In the genomic region with DNA sequence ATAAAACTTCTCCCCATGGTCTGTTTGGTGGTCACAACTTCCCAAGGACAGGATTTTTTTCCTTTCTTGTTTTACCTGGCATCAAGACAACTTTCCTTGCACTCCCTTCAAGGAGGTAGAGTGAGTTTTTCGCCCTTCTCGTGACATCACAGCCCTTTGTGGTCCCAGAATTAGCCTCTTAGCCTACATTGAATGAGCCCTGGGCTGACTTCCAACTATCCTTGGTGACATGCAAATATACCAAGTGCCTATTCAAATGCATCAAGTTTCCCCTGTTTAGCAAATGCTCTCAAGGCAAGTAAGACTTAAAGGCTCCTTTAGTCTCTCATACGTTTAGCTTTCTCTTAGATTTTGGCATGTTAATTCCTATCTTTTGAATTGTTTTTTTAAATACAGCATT, we compare ENCODE assay signal across 8 cellular contexts. TPM values are rescaled to one million over a fixed set of nuclear protein-coding genes. Genes with fewer than 3 reads are reported as not detected.
DNase-seq lines count a peak whose midpoint lies in the region; ATAC-seq, FAIRE-seq and TF ChIP-seq lines count a peak whose summit lies in the region.

No MANE protein-coding gene starts in this region.

- no peaks in the 10 kb centered on the region for H3K9me3 Mint-ChIP-seq in MCF 10A (ENCODE audit: unreplicated experiment)

- DNase-seq in GM12892 (ENCODE audit: insufficient read length) (no peak), NCI-H1092 (lab: John Stamatoyannopoulos, UW) (peak; percentile 56), iPS-NIHi7 (ENCODE audit: extremely low spot score) (peak; percentile 33), NCI-H146 (lab: John Stamatoyannopoulos, UW) (no peak), MCF 10A (ENCODE audit: unreplicated experiment) (no peak), NK-92 (lab: John Stamatoyannopoulos, UW; ENCODE audit: unreplicated experiment) (no peak)
- no peak for DNase-seq in stimulated activated CD4-positive, alpha-beta T cell treated with anti-CD3 and anti-CD28 coated beads, Interleukin-4, amount 100 ng/mL, for 1 hour

- TF ChIP-seq CTCF in MCF 10A (IDR thresholded peaks at IDR 0.05; ENCODE audit: unreplicated experiment) = no peak

- peaks cover 11% of the 10 kb centered on the region for H3K27me3 Mint-ChIP-seq in MCF 10A (ENCODE audit: insufficient read depth, unreplicated experiment)

- CTCF ChIA-PET in MCF 10A (lab: Yijun Ruan, JAX) = interaction anchor here (0.6 kb wide), 1 partner anchor 181 kb away, joined by 3 read pairs; no protein-coding TSS in a partner anchor

- H3K36me3 Mint-ChIP-seq in MCF 10A (ENCODE audit: insufficient read depth, unreplicated experiment) = no peaks in the 10 kb centered on the region

- H3K4me1 Mint-ChIP-seq in MCF 10A (ENCODE audit: insufficient read depth, unreplicated experiment) = peaks cover 25% of the 10 kb centered on the region

- intact Hi-C loops in MCF 10A (cut with micrococcal nuclease) = no loop called here

- peak; percentile 59 for ATAC-seq in GM21737 (IDR thresholded peaks at IDR 0.05; ENCODE audit: unreplicated experiment)

- no peak overlapping the region for H3K27ac Mint-ChIP-seq in MCF 10A (ENCODE audit: low read depth, unreplicated experiment)

- no peak overlapping the region for H3K4me3 Mint-ChIP-seq in MCF 10A (ENCODE audit: unreplicated experiment)

- no peak for TF ChIP-seq POLR2A in GM12892 (IDR thresholded peaks at IDR 0.05; ENCODE audit: low read depth, low read length)

- no TSS peak for BruUV-seq in MCF 10A (replicated peaks; lab: Mats Ljungman, UMichigan)

- POLR2A ChIA-PET in MCF 10A (lab: Yijun Ruan, JAX) = interaction anchor here (1.2 kb wide), 1 partner anchor 73 kb away, joined by 3 read pairs; no protein-coding TSS in a partner anchor

- peak; percentile 85 for FAIRE-seq in GM12892 (lab: Jason Lieb, UNC)

RNA-seq across cellular contexts. Expression of a gene that starts 36.6 kb away (rescaled TPM):
- polyA plus RNA-seq in GM12892 (2012; ENCODE audit: missing spikeins) = 5.0 TPM
- total RNA-seq in MCF 10A (2022) = 11.8 and 12.6 TPM in 2 replicates

Comparison
In these comparisons a context has a peak if more than half of its experiments do, and no peak if none do; other contexts are left out.
1. DNase-seq: peak in NCI-H1092 (single experiment) and iPS-NIHi7 (single experiment); none in GM12892 (single experiment), NCI-H146 (single experiment), stimulated activated CD4-positive, alpha-beta T cell treated with anti-CD3 and anti-CD28 coated beads, Interleukin-4, amount 100 ng/mL, for 1 hour (single experiment), MCF 10A (single experiment) and NK-92 (single experiment).